In genomic region chr11:16194566-16194965, GRCh38 we compare ENCODE assay signal across 1 cellular context.
TF ChIP-seq lines count a peak whose summit lies in the region.

No MANE protein-coding gene starts in this region.

TF ChIP-seq in H1, 55 proteins besides CTCF, POLR2A, EP300 and RAD21 (continued from another document):
- no peak for TF ChIP-seq GTF2F1 (IDR thresholded peaks at IDR 0.05; ENCODE audit: borderline replicate concordance, low read depth, low read length)
- TF ChIP-seq MAFK (IDR thresholded peaks at IDR 0.05; ENCODE audit: low read depth, low read length): no peak
- no peak for TF ChIP-seq SP1 (IDR thresholded peaks at IDR 0.05; ENCODE audit: low read depth, low read length)
- TF ChIP-seq FOSL1 (IDR thresholded peaks at IDR 0.05; ENCODE audit: insufficient read depth, low read depth, low read length): no peak
- TF ChIP-seq TAF1 (IDR thresholded peaks at IDR 0.05; ENCODE audit: low read depth, low read length): no peak
- TF ChIP-seq ATF3 (IDR thresholded peaks at IDR 0.05; ENCODE audit: insufficient read depth, low read depth, low read length): no peak
- TF ChIP-seq PHF8 (conservative IDR thresholded peaks at IDR 0.05; ENCODE audit: low read depth, low read length): no peak
- TF ChIP-seq HDAC2 (IDR thresholded peaks at IDR 0.05; ENCODE audit: borderline replicate concordance in 1 of 2, low read depth in 2 of 2, low read length in 2 of 2): no peak
- no peak for TF ChIP-seq RNF2 (IDR thresholded peaks at IDR 0.05; ENCODE audit: borderline replicate concordance, low read depth, low read length, missing control alignments, poor library complexity, severe bottlenecking)
- TF ChIP-seq CREB1 (IDR thresholded peaks at IDR 0.05): no peak
- no peak for TF ChIP-seq EGR1 (IDR thresholded peaks at IDR 0.05; ENCODE audit: borderline replicate concordance, low read depth, low read length)
- TF ChIP-seq RBBP5 (IDR thresholded peaks at IDR 0.05; ENCODE audit: borderline replicate concordance, low read depth, low read length): no peak
